8 cellular contexts compared by ENCODE assay signal in the genomic region with DNA sequence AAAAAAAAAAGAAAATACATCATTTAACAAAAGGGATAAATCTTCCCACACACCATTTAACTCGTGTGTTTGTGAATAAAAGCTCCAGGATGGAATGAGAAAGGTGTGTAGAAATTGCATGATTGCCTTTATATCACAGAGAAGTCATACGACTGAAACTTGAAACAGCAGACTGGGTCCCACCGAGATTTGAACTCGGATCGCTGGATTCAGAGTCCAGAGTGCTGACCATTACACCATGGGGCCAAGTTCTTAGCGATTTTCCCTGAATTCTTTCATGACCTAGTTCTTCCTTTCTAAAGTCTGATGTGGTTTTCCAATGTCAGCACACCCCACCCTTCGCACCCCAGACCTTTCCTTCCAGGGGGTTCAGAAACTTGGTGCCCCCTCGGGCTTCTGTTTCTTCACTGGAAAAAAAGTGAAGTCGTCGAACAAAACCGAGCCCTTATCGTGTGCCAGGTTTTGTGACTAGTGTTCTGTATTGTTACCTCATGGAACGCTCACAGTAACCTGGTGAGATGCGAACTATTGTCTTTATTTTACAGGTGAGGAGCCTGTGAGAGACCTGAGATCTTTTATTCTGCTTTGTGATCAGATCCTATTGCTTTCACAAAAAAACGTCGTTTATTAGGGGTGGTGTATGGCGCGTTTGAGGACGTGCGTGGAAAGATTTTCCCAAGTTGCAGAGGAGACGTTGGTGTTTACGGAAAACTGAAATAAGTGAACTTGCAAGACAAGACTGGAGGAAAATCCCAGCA.
DNase-seq lines count a peak whose midpoint lies in the region; ATAC-seq, FAIRE-seq and TF ChIP-seq lines count a peak whose summit lies in the region.

No MANE protein-coding gene starts in this region.

- H3K4me3 ChIP-seq in PC-3 (ENCODE audit: low read length) = peak overlapping the region; percentile 94

- BruUV-seq in PC-3 (replicated peaks; lab: Mats Ljungman, UMichigan) = no TSS peak

- in situ Hi-C loops in Caki2 (cut with HindIII; ENCODE audit: low pct_unique_long_range_greater_than_20kb, low sequenced_read_pairs) = no loop called here

- peak; percentile 85 for DNase-seq in Caki2 (ENCODE audit: low read depth)
- DNase-seq in HTR-8/SVneo (ENCODE audit: insufficient read length, low spot score) = peak; percentile 35
- peak; percentile 92 for DNase-seq in PC-3
- peak in 36 of 58 donors; percentile 2 to 68 (median 28) for DNase-seq in anterior cingulate cortex (lab: John Stamatoyannopoulos, UW)
- peak; percentile 54 for DNase-seq in hepatic stellate cell (ENCODE audit: low spot score)
- DNase-seq in putamen (ENCODE audit: low spot score) = peak; percentile 35

- peak overlapping the region; percentile 99 for H2AFZ ChIP-seq in PC-3 (ENCODE audit: low read length)

- no peaks in the 10 kb centered on the region for H3K79me2 ChIP-seq in PC-3 (ENCODE audit: low read length)

- H3F3A ChIP-seq in PC-3 (ENCODE audit: low read length, unreplicated experiment) = peaks cover 3% of the 10 kb centered on the region

- H3K27ac ChIP-seq in PC-3 (ENCODE audit: low read length) = no peak overlapping the region

- no peaks in the 10 kb centered on the region for H3K27me3 ChIP-seq in PC-3 (ENCODE audit: low read length)

- no peaks in the 10 kb centered on the region for H4K20me1 ChIP-seq in PC-3 (ENCODE audit: low read length)

- TF ChIP-seq CTCF in PC-3 (conservative IDR thresholded peaks at IDR 0.05; ENCODE audit: low read depth, low read length) = no peak

- CTCF ChIA-PET in PC-3 (lab: Charles Lee) = no interaction called here

- H3K4me1 ChIP-seq in PC-3 (ENCODE audit: insufficient read depth, low read length) = peaks cover 11% of the 10 kb centered on the region; the same call in 1 of the 2 replicates

- intact Hi-C loops in PC-3 (cut with micrococcal nuclease) = loop anchor here (1.0 kb wide), 1 partner anchor 38 kb away; no protein-coding TSS in a partner anchor

- no peak for FAIRE-seq in HTR-8/SVneo (lab: Jason Lieb, UNC)

- POLR2A ChIA-PET in PC-3 (lab: Charles Lee; ENCODE audit: unreplicated experiment) = no interaction called here

- no peaks in the 10 kb centered on the region for H3K36me3 ChIP-seq in PC-3 (ENCODE audit: low read depth, low read length)

- H3K9ac ChIP-seq in PC-3 (ENCODE audit: low read length) = peak overlapping the region; percentile 53; the same call in 1 of the 2 replicates

- ATAC-seq in PC-3 (peak; percentile 45), GM18909 (IDR thresholded peaks at IDR 0.05; ENCODE audit: poor library complexity, unreplicated experiment) (no peak), GM21447 (IDR thresholded peaks at IDR 0.05; ENCODE audit: unreplicated experiment) (no peak)

- H3K9me3 ChIP-seq in PC-3 (ENCODE audit: low read length) = no peaks in the 10 kb centered on the region

- H3K9me2 ChIP-seq in PC-3 (replicated peaks; ENCODE audit: low read length) = no peaks in the 10 kb centered on the region

- peak overlapping the region; percentile 99 for H3K4me2 ChIP-seq in PC-3 (ENCODE audit: low read length)

Comparison
In these comparisons a context has a peak if more than half of its experiments do, and no peak if none do; other contexts are left out.
1. DNase-seq: peak in every context shown above with its lines; median percentile 92 in PC-3; 85 in Caki2; 54 in hepatic stellate cell; 35 in HTR-8/SVneo; 35 in putamen; 28 in anterior cingulate cortex.